8 cellular contexts compared by ENCODE assay signal in genomic region chr14:30874120-30874998, GRCh38. TPM values are rescaled to one million over a fixed set of nuclear protein-coding genes. Genes with fewer than 3 reads are reported as not detected.
DNase-seq lines count a peak whose midpoint lies in the region; ATAC-seq and TF ChIP-seq lines count a peak whose summit lies in the region.

Gene COCH (plus strand): TSS chr14:30874559. CDS start chr14:30874939, 380 bp downstream.

- H3K36me3 ChIP-seq in GM23338 (ENCODE audit: insufficient read depth): no peaks in the 10 kb centered on the region
- no peaks in the 10 kb centered on the region for H3K36me3 ChIP-seq in Karpas-422 (ENCODE audit: insufficient read depth, low read length)
- no peaks in the 10 kb centered on the region for H3K36me3 ChIP-seq in mesodermal cell (ENCODE audit: control insufficient read depth, insufficient read depth, low read length)
- H3K36me3 ChIP-seq in thymus (ENCODE audit: control insufficient read depth, insufficient read depth): no peaks in the 10 kb centered on the region

- H3K4me2 ChIP-seq in GM23338: peak within 1 kb of the TSS; percentile 79
- peak within 1 kb of the TSS; percentile 75 for H3K4me2 ChIP-seq in Karpas-422 (ENCODE audit: low read depth, low read length, poor library complexity, severe bottlenecking)

- peak; percentile 63 for ATAC-seq in GM23338

- H3K27ac ChIP-seq in GM23338 (ENCODE audit: low read depth) (no peak within 1 kb of the TSS), Karpas-422 (ENCODE audit: low read length) (no peak within 1 kb of the TSS), mesodermal cell (ENCODE audit: low read depth, low read length, severe bottlenecking) (no peak within 1 kb of the TSS), thymus (ENCODE audit: low read depth) (no peak within 1 kb of the TSS)

- peak within 1 kb of the TSS; percentile 69 for H3K9ac ChIP-seq in Karpas-422 (ENCODE audit: low read length)

- H4K20me1 ChIP-seq in GM23338 (replicated peaks; ENCODE audit: insufficient read depth): no peaks in the 10 kb centered on the region
- H4K20me1 ChIP-seq in Karpas-422 (ENCODE audit: insufficient read depth, low read depth, low read length): no peaks in the 10 kb centered on the region

- H2AFZ ChIP-seq in GM23338 (peak within 1 kb of the TSS; percentile 89), Karpas-422 (ENCODE audit: low read length) (peak within 1 kb of the TSS; percentile 37; the same call in 1 of the 2 replicates)

- peak within 1 kb of the TSS; percentile 56 for H3K4me3 ChIP-seq in GM23338
- peak within 1 kb of the TSS; percentile 66 for H3K4me3 ChIP-seq in Karpas-422 (ENCODE audit: low read length)
- peak within 1 kb of the TSS; percentile 53 for H3K4me3 ChIP-seq in mesodermal cell (ENCODE audit: extremely low read depth, insufficient read depth, low read length, poor library complexity, severe bottlenecking)
- H3K4me3 ChIP-seq in thymus (ENCODE audit: low read length): peak within 1 kb of the TSS; percentile 50

- TF ChIP-seq CTCF in GM23338 (conservative IDR thresholded peaks at IDR 0.05; ENCODE audit: low read depth in 2 of 2): peak in 1 of 2 experiments; percentile 40; a peak in 2 of 4 replicates

- H3K9me2 ChIP-seq in GM23338 (ENCODE audit: insufficient read depth) (no peaks in the 10 kb centered on the region), Karpas-422 (replicated peaks; ENCODE audit: insufficient read depth, low read length) (no peaks in the 10 kb centered on the region)

- 4% methylated on average over 73 to 84 of the region's 99 CpGs for WGBS in mesodermal cell (ENCODE audit: insufficient coverage in 2 of 2), 2 experiments
- 3% methylated on average over 99 of the region's 99 CpGs for WGBS in thymus

- H3K9me3 Mint-ChIP-seq in GM23338: no peaks in the 10 kb centered on the region
- H3K9me3 Mint-ChIP-seq in T-helper 1 cell treated with Interleukin-12 subunit alpha and Interleukin-12 subunit beta and Interleukin-4 antibody, amounts not matched to agents 30 μg/mL and 1 μg/mL, for 36 hours: no peaks in the 10 kb centered on the region

- peaks cover 38% of the 10 kb centered on the region for H3K4me1 Mint-ChIP-seq in GM23338
- H3K4me1 Mint-ChIP-seq in T-helper 1 cell treated with Interleukin-12 subunit alpha and Interleukin-12 subunit beta and Interleukin-4 antibody, amounts not matched to agents 30 μg/mL and 1 μg/mL, for 36 hours (ENCODE audit: low read depth): peaks cover 4% of the 10 kb centered on the region

- H3F3A ChIP-seq in GM23338 (replicated peaks; ENCODE audit: low read depth): 0 out of 2 replicates have a peak, but pooled peaks cover 3% of the 10 kb centered on the region

- peaks cover 48% of the 10 kb centered on the region for H3K4me1 ChIP-seq in GM23338 (ENCODE audit: insufficient read depth)
- peaks cover 26% of the 10 kb centered on the region for H3K4me1 ChIP-seq in Karpas-422 (ENCODE audit: low read length)
- no peaks in the 10 kb centered on the region for H3K4me1 ChIP-seq in mesodermal cell (ENCODE audit: control insufficient read depth, insufficient read depth, low read length, poor library complexity, severe bottlenecking)
- peaks cover 7% of the 10 kb centered on the region for H3K4me1 ChIP-seq in thymus (ENCODE audit: control insufficient read depth, insufficient read depth, low read length)

- H3K27me3 Mint-ChIP-seq in GM23338 (ENCODE audit: insufficient read depth, low read depth, poor library complexity): peaks cover 42% of the 10 kb centered on the region
- peaks cover 67% of the 10 kb centered on the region for H3K27me3 Mint-ChIP-seq in T-helper 1 cell treated with Interleukin-12 subunit alpha and Interleukin-12 subunit beta and Interleukin-4 antibody, amounts not matched to agents 30 μg/mL and 1 μg/mL, for 36 hours (ENCODE audit: low read depth)

- H3K79me2 ChIP-seq in GM23338 (replicated peaks; ENCODE audit: insufficient read depth): no peaks in the 10 kb centered on the region
- H3K79me2 ChIP-seq in Karpas-422 (ENCODE audit: low read length): peaks cover 10% of the 10 kb centered on the region; the same call in 1 of the 2 replicates

- H3K27me3 ChIP-seq in GM23338 (ENCODE audit: insufficient read depth) (peaks cover 51% of the 10 kb centered on the region), Karpas-422 (ENCODE audit: low read length) (no peaks in the 10 kb centered on the region), thymus (ENCODE audit: control insufficient read depth, insufficient read depth) (peaks cover 39% of the 10 kb centered on the region)

- H3K4me3 Mint-ChIP-seq in GM23338: peak within 1 kb of the TSS; percentile 71
- H3K4me3 Mint-ChIP-seq in T-helper 1 cell treated with Interleukin-12 subunit alpha and Interleukin-12 subunit beta and Interleukin-4 antibody, amounts not matched to agents 30 μg/mL and 1 μg/mL, for 36 hours: peak within 1 kb of the TSS; percentile 79

- H3K27ac Mint-ChIP-seq in GM23338: no peak within 1 kb of the TSS
- H3K27ac Mint-ChIP-seq in T-helper 1 cell treated with Interleukin-12 subunit alpha and Interleukin-12 subunit beta and Interleukin-4 antibody, amounts not matched to agents 30 μg/mL and 1 μg/mL, for 36 hours: no peak within 1 kb of the TSS

- H3K9me3 ChIP-seq in Karpas-422 (ENCODE audit: low read length) (no peaks in the 10 kb centered on the region), mesodermal cell (ENCODE audit: control insufficient read depth, low read length) (no peaks in the 10 kb centered on the region), thymus (ENCODE audit: control insufficient read depth) (no peaks in the 10 kb centered on the region)

- H3K36me3 Mint-ChIP-seq in GM23338 (ENCODE audit: low read depth): no peaks in the 10 kb centered on the region
- H3K36me3 Mint-ChIP-seq in T-helper 1 cell treated with Interleukin-12 subunit alpha and Interleukin-12 subunit beta and Interleukin-4 antibody, amounts not matched to agents 30 μg/mL and 1 μg/mL, for 36 hours (ENCODE audit: low read depth): peaks cover 1% of the 10 kb centered on the region

- DNase-seq in NCI-H187 (lab: John Stamatoyannopoulos, UW): peak; percentile 11 to 24
- no peak for DNase-seq in NCI-H187 treated with DMSO at 0.1 percent for 48 hours (lab: John Stamatoyannopoulos, UW)
- DNase-seq in GM23338 (ENCODE audit: low spot score): peak; percentile 74
- peak; percentile 86 for DNase-seq in Karpas-422
- peak; percentile 12 for DNase-seq in dermis blood vessel endothelial cell

TF ChIP-seq in GM23338, 12 proteins besides CTCF, POLR2A, EP300 and RAD21 (continues in another document):
- no peak for TF ChIP-seq JUNB (IDR thresholded peaks at IDR 0.05; ENCODE audit: unreplicated experiment)
- TF ChIP-seq EZH2phosphoT487 (IDR thresholded peaks at IDR 0.05; ENCODE audit: unreplicated experiment): no peak
- no peak for TF ChIP-seq STAT1 (IDR thresholded peaks at IDR 0.05; ENCODE audit: unreplicated experiment)

RNA-seq across cellular contexts. Expression of gene COCH, which starts in this region (rescaled TPM):
- total RNA-seq in GM23338 (2014; rRNA removed; shearing (Covaris generic)): 20.6 and 23.3 TPM in 2 replicates
- polyA plus RNA-seq in GM23338 (2016; fragmentation: Nextera tagmentation; extraction: Ambion mirVana) (9.6 and 12.9 TPM in 2 replicates), thymus (1.7 TPM)
- total RNA-seq in Karpas-422 (2014; rRNA removed; shearing (Covaris generic); ENCODE audit: low replicate concordance): 26.5 and 33.7 TPM in 2 replicates
- total RNA-seq in dermis blood vessel endothelial cell: 1.2 and 1.9 TPM in 2 replicates
- polyA plus RNA-seq in mesodermal cell (2013, experiment 1 of 2): 4.0 TPM
- polyA plus RNA-seq in mesodermal cell (2013, experiment 2 of 2): 5.4 TPM
